In genomic region chr14:69101331-69101826, GRCh38 we compare ENCODE assay signal across 7 cellular contexts. TPM values are rescaled to one million over a fixed set of nuclear protein-coding genes. Genes with fewer than 3 reads are reported as not detected.
DNase-seq lines count a peak whose midpoint lies in the region; ATAC-seq and TF ChIP-seq lines count a peak whose summit lies in the region.

No MANE protein-coding gene starts in this region.

- peaks cover 2% of the 10 kb centered on the region for H3K36me3 ChIP-seq in kidney epithelial cell (ENCODE audit: control insufficient read depth, insufficient read depth, low read length)
- no peaks in the 10 kb centered on the region for H3K36me3 ChIP-seq in thoracic aorta
- peaks cover 4 to 44% of the 10 kb centered on the region in 2 donors for H3K36me3 ChIP-seq in neuronal stem cell (replicated peaks in 1 of 2; ENCODE audit: control insufficient read depth in 2 of 2, insufficient read depth in 2 of 2, low read length in 2 of 2)

- H2BK12ac ChIP-seq in neuronal stem cell (ENCODE audit: low read length), result no peak overlapping the region

- WGBS in neuronal stem cell (ENCODE audit: extremely low coverage in 2 of 2, insufficient read length in 2 of 2, insufficient replicate concordance in 1 of 2), 2 donors, result no CpG with 5 or more reads among the region's 4 CpGs

- no peak overlapping the region for H4K91ac ChIP-seq in neuronal stem cell (ENCODE audit: low read depth, low read length, poor library complexity)

- H4K8ac ChIP-seq in neuronal stem cell (ENCODE audit: low read depth, low read length), result no peak overlapping the region

- H2AK5ac ChIP-seq in neuronal stem cell (ENCODE audit: low read depth, low read length), result no peak overlapping the region

- H3K9ac ChIP-seq in neuronal stem cell (ENCODE audit: low read depth, low read length, poor library complexity), result no peak overlapping the region

- no peak overlapping the region for H2AFZ ChIP-seq in neuronal stem cell (ENCODE audit: low read length)

- no peak overlapping the region for H3K4me2 ChIP-seq in neuronal stem cell (ENCODE audit: insufficient read depth, low read length, poor library complexity, severe bottlenecking)

- H3K23ac ChIP-seq in neuronal stem cell (ENCODE audit: low read depth, low read length, poor library complexity), result no peak overlapping the region

- no peak overlapping the region for H3K27ac ChIP-seq in thoracic aorta
- no peak overlapping the region for H3K27ac ChIP-seq in neuronal stem cell (replicated peaks; ENCODE audit: low read length)

- H2BK15ac ChIP-seq in neuronal stem cell (ENCODE audit: low read length), result no peak overlapping the region

- no peak overlapping the region for H3K4ac ChIP-seq in neuronal stem cell (ENCODE audit: low read length)

- H3K27me3 ChIP-seq in kidney epithelial cell (ENCODE audit: control insufficient read depth, insufficient read depth, low read length) (no peaks in the 10 kb centered on the region), thoracic aorta (replicated peaks; ENCODE audit: insufficient read depth) (no peaks in the 10 kb centered on the region), neuronal stem cell (ENCODE audit: control insufficient read depth in 3 of 3, insufficient read depth in 3 of 3, low read depth in 1 of 3, low read length in 3 of 3) (no peaks in the 10 kb centered on the region)

- in situ Hi-C loops in astrocyte of the cerebellum (cut with HindIII; ENCODE audit: low sequenced_read_pairs), result no loop called here

- DNase-seq in GM12865 (ENCODE audit: low read depth) (peak; percentile 35), NAMALWA (ENCODE audit: low spot score) (peak; percentile 11), astrocyte of the cerebellum (ENCODE audit: low read depth) (peak; percentile 69), kidney epithelial cell (ENCODE audit: low read depth) (no peak), thoracic aorta (ENCODE audit: low spot score) (no peak), neuronal stem cell (ENCODE audit: low spot score) (no peak)

- H3K18ac ChIP-seq in neuronal stem cell (ENCODE audit: low read length), result no peak overlapping the region

- no peak overlapping the region for H2BK5ac ChIP-seq in neuronal stem cell (ENCODE audit: low read length)

- ATAC-seq in thoracic aorta (ENCODE audit: insufficient number of reproducible peaks, low FRiP score, low read depth) (no peak), GM18867 (IDR thresholded peaks at IDR 0.05; ENCODE audit: unreplicated experiment) (no peak)

- H2BK120ac ChIP-seq in neuronal stem cell (ENCODE audit: low read depth, low read length), result no peak overlapping the region

- no peaks in the 10 kb centered on the region for H3K79me1 ChIP-seq in neuronal stem cell (ENCODE audit: low read depth, low read length)

- no peaks in the 10 kb centered on the region for H3K9me3 ChIP-seq in thoracic aorta
- H3K9me3 ChIP-seq in neuronal stem cell (replicated peaks in 1 of 2; ENCODE audit: control insufficient read depth in 2 of 2, insufficient read depth in 1 of 2, low read depth in 1 of 2, low read length in 2 of 2), result no peaks in the 10 kb centered on the region

- no peak overlapping the region for H3K14ac ChIP-seq in neuronal stem cell (ENCODE audit: low read length)

- H3K4me3 ChIP-seq in GM12865 (ENCODE audit: low read depth, low read length) (no peak overlapping the region), astrocyte of the cerebellum (ENCODE audit: low read depth, low read length) (no peak overlapping the region), kidney epithelial cell (ENCODE audit: low read depth, low read length) (no peak overlapping the region), thoracic aorta (no peak overlapping the region), neuronal stem cell (ENCODE audit: low read length in 2 of 2) (no peak overlapping the region)

- H3K4me1 ChIP-seq in thoracic aorta (ENCODE audit: control insufficient read depth in 1 of 2, low read depth in 2 of 2) (peaks cover 7 to 21% of the 10 kb centered on the region in 2 donors), neuronal stem cell (ENCODE audit: control insufficient read depth in 2 of 2, insufficient read depth in 1 of 2, low read depth in 1 of 2, low read length in 2 of 2) (peaks cover 7 to 12% of the 10 kb centered on the region in 2 donors)

- TF ChIP-seq CTCF in GM12865 (IDR thresholded peaks at IDR 0.05; ENCODE audit: insufficient read depth, low read depth, low read length, missing control alignments) (peak; percentile 13), astrocyte of the cerebellum (IDR thresholded peaks at IDR 0.05; ENCODE audit: low read depth, low read length, missing control alignments) (peak; percentile 79), kidney epithelial cell (IDR thresholded peaks at IDR 0.05; ENCODE audit: insufficient read depth, low read length, poor library complexity, severe bottlenecking) (peak; percentile 57), thoracic aorta (IDR thresholded peaks at IDR 0.05) (peak; percentile 48)

RNA-seq across cellular contexts. Expression of gene DCAF5, which starts 51.5 kb away (rescaled TPM):
- total RNA-seq in kidney epithelial cell (23.6 and 25.9 TPM in 2 replicates), thoracic aorta (10 to 100 TPM; 37.6 to 42.0 TPM)
- polyA plus RNA-seq in neuronal stem cell (2013, experiment 1 of 2), result 39.6 TPM
- polyA plus RNA-seq in neuronal stem cell (2013, experiment 2 of 2), result 39.8 TPM

Comparison
In these comparisons a context has a peak if more than half of its experiments do, and no peak if none do; other contexts are left out.
1. DNase-seq: peak in GM12865 (single experiment), NAMALWA (single experiment) and astrocyte of the cerebellum (single experiment); none in kidney epithelial cell (single experiment), thoracic aorta (single experiment) and neuronal stem cell (single experiment).
2. CTCF ChIP-seq: peak in every context shown above with its lines; median percentile 79 in astrocyte of the cerebellum; 57 in kidney epithelial cell; 48 in thoracic aorta; 13 in GM12865.